Comparison of ENCODE assay signal across 16 cellular contexts in genomic region chr15:75598361-75598760, GRCh38. TPM values are rescaled to one million over a fixed set of nuclear protein-coding genes. Genes with fewer than 3 reads are reported as not detected.
A peak's percentile ranks its signal among the peaks of the same experiment; 100 is the strongest.
DNase-seq lines count a peak whose midpoint lies in the region; ATAC-seq and TF ChIP-seq lines count a peak whose summit lies in the region.
"Had no signal": no experiment of that assay in that cellular context is flagged by ENCODE, and none has a peak within 500 bp of the region (broad histone marks: within the 10 kb centered on the region; RNA-seq: fewer than 3 reads in every experiment).

No MANE protein-coding gene starts in this region.

- H3K27me3 Mint-ChIP-seq in activated T-cell treated with anti-CD3 and anti-CD28 coated beads, Interleukin-2, amount 50 U/mL, for 24 hours = no peaks in the 10 kb centered on the region
- H3K27me3 Mint-ChIP-seq in T-helper 17 cell = no peaks in the 10 kb centered on the region
- H3K27me3 Mint-ChIP-seq: CD4-positive, alpha-beta T cell had no signal

- peak overlapping the region; percentile 84 for H3K27ac Mint-ChIP-seq in activated T-cell treated with anti-CD3 and anti-CD28 coated beads, Interleukin-2, amount 50 U/mL, for 24 hours
- peak overlapping the region; percentile 85 for H3K27ac Mint-ChIP-seq in T-helper 17 cell
- H3K27ac Mint-ChIP-seq: CD4-positive, alpha-beta T cell had no signal

- no peaks in the 10 kb centered on the region for H3K27me3 ChIP-seq in dorsolateral prefrontal cortex
- no peaks in the 10 kb centered on the region for H3K27me3 ChIP-seq in stomach smooth muscle (ENCODE audit: control insufficient read depth in 1 of 2, insufficient read depth in 2 of 2, low read length in 2 of 2)

- no peak for TF ChIP-seq POLR2A in lower leg skin (IDR thresholded peaks at IDR 0.05)

- no peaks in the 10 kb centered on the region for H3K9me3 ChIP-seq in T-helper 17 cell (ENCODE audit: control insufficient read depth, low read length, poor library complexity, severe bottlenecking)
- H3K9me3 ChIP-seq in stomach smooth muscle (ENCODE audit: control insufficient read depth in 2 of 2, low read length in 2 of 2) = no peaks in the 10 kb centered on the region
- H3K9me3 ChIP-seq: left ventricle myocardium inferior had no signal

- no peak for ATAC-seq in T-helper 17 cell
- no peak for ATAC-seq in HG02642 (IDR thresholded peaks at IDR 0.05; ENCODE audit: poor library complexity, unreplicated experiment)

- no peak overlapping the region for H3K4me3 Mint-ChIP-seq in activated T-cell treated with anti-CD3 and anti-CD28 coated beads, Interleukin-2, amount 50 U/mL, for 24 hours
- no peak overlapping the region for H3K4me3 Mint-ChIP-seq in T-helper 17 cell
- H3K4me3 Mint-ChIP-seq: CD4-positive, alpha-beta T cell had no signal

- intact Hi-C loops in dorsolateral prefrontal cortex (cut with DNase I) = no loop called here
- intact Hi-C loops in lower leg skin (cut with DNase I; ENCODE audit: low total_unique reads) = no loop called here

- H3K27ac ChIP-seq in dorsolateral prefrontal cortex = peak overlapping the region in 50 of 59 donors; percentile 6 to 79 (median 61)
- peak overlapping the region; percentile 18 for H3K27ac ChIP-seq in stomach smooth muscle (ENCODE audit: low read length)
- H3K27ac ChIP-seq: left ventricle myocardium inferior had no signal

- H3K9me3 Mint-ChIP-seq in activated T-cell treated with anti-CD3 and anti-CD28 coated beads, Interleukin-2, amount 50 U/mL, for 24 hours = no peaks in the 10 kb centered on the region
- H3K9me3 Mint-ChIP-seq: CD4-positive, alpha-beta T cell; immature natural killer cell had no signal

- no peaks in the 10 kb centered on the region for H3K4me1 ChIP-seq in stomach smooth muscle (ENCODE audit: control insufficient read depth, insufficient read depth, low read length)

- 90 to 94% methylated on average over 4 of the region's 4 CpGs for WGBS in lower leg skin, 2 donors

- DNase-seq in activated T-cell treated with anti-CD3 and anti-CD28 coated beads, Interleukin-2, amount 50 U/mL, for 24 hours = no peak
- DNase-seq in activated T-cell treated with anti-CD3 and anti-CD28 coated beads, Interleukin-2, amount 50 U/mL, for 48 hours = no peak
- DNase-seq in T-helper 17 cell (no peak), dorsolateral prefrontal cortex (no peak), lower leg skin (ENCODE audit: low spot score in 2 of 2) (no peak), HuH-7.5 (ENCODE audit: low spot score) (no peak)
- DNase-seq: activated T-cell treated with anti-CD3 and anti-CD28 coated beads, Interleukin-2, amount 50 U/mL, for 1 hour; DMS153; left ventricle myocardium inferior; NCI-H1105 treated with DMSO at 0.1 percent for 48 hours; NCI-H524; substantia nigra had no signal

- peaks cover 39 to 47% of the 10 kb centered on the region in 2 donors for H3K36me3 ChIP-seq in stomach smooth muscle (ENCODE audit: control insufficient read depth in 2 of 2, insufficient read depth in 2 of 2, low read length in 2 of 2)

- H3K36me3 Mint-ChIP-seq in activated T-cell treated with anti-CD3 and anti-CD28 coated beads, Interleukin-2, amount 50 U/mL, for 24 hours (ENCODE audit: low read depth) = peaks cover 82% of the 10 kb centered on the region
- peaks cover 15% of the 10 kb centered on the region for H3K36me3 Mint-ChIP-seq in T-helper 17 cell (ENCODE audit: low read depth)

- TF ChIP-seq CTCF in dorsolateral prefrontal cortex (IDR thresholded peaks at IDR 0.05 in 54 of 56, conservative IDR thresholded peaks at IDR 0.05 in 2 of 56; ENCODE audit: low read depth in 1 of 56, partially characterized antibody in 56 of 56) = no peak
- no peak for TF ChIP-seq CTCF in lower leg skin (IDR thresholded peaks at IDR 0.05)

- no peak overlapping the region for H3K9ac ChIP-seq in stomach smooth muscle (ENCODE audit: low read length in 2 of 2)

- H3K4me3 ChIP-seq in dorsolateral prefrontal cortex (no peak overlapping the region), stomach smooth muscle (ENCODE audit: low read length in 2 of 2) (no peak overlapping the region), lower leg skin (ENCODE audit: low read depth, poor library complexity, severe bottlenecking) (no peak overlapping the region)
- H3K4me3 ChIP-seq: left ventricle myocardium inferior had no signal

- peaks cover 22% of the 10 kb centered on the region for H3K4me1 Mint-ChIP-seq in activated T-cell treated with anti-CD3 and anti-CD28 coated beads, Interleukin-2, amount 50 U/mL, for 24 hours (ENCODE audit: low read depth)
- H3K4me1 Mint-ChIP-seq in T-helper 17 cell = peaks cover 26% of the 10 kb centered on the region

RNA-seq across cellular contexts. Expression of gene PTPN9, which starts 19.2 kb away (rescaled TPM):
- total RNA-seq in T-helper 17 cell (10 to 100 TPM; 19.8 to 21.6 TPM), dorsolateral prefrontal cortex (10 to 100 TPM; 17.1 to 54.6 (median 33.8) TPM), lower leg skin (10 to 100 TPM in 3 of 4 donors, 1 to 10 TPM in 1; 7.3 to 15.5 (median 10.8) TPM)

RNA-seq across cellular contexts. Expression of gene SNUPN, which starts 27.2 kb away (rescaled TPM):
- total RNA-seq in T-helper 17 cell (10 to 100 TPM; 14.5 to 15.0 TPM), dorsolateral prefrontal cortex (10 to 100 TPM; 20.8 to 41.9 (median 29.4) TPM), lower leg skin (10 to 100 TPM; 16.5 to 19.7 (median 18.1) TPM)

RNA-seq across cellular contexts. Expression of gene IMP3, which starts 41.7 kb away (rescaled TPM):
- total RNA-seq in T-helper 17 cell = 10 to 100 TPM; 30.1 to 35.5 TPM
- 10 to 100 TPM; 32.2 to 67.9 (median 50.7) TPM for total RNA-seq in dorsolateral prefrontal cortex
- 100 to 1,000 TPM; 161 to 204 (median 185) TPM for total RNA-seq in lower leg skin

RNA-seq across cellular contexts. Expression of gene SNX33, which starts 49.4 kb away (rescaled TPM):
- total RNA-seq in T-helper 17 cell (1 to 10 TPM; 1.7 to 1.8 TPM), dorsolateral prefrontal cortex (10 to 100 TPM in 90 of 120 experiments, 1 to 10 TPM in 30; 5.9 to 32.5 (median 11.7) TPM), lower leg skin (10 to 100 TPM; 24.8 to 40.5 (median 35.5) TPM)
